Comparison of ENCODE assay signal across 9 cellular contexts in the genomic region with DNA sequence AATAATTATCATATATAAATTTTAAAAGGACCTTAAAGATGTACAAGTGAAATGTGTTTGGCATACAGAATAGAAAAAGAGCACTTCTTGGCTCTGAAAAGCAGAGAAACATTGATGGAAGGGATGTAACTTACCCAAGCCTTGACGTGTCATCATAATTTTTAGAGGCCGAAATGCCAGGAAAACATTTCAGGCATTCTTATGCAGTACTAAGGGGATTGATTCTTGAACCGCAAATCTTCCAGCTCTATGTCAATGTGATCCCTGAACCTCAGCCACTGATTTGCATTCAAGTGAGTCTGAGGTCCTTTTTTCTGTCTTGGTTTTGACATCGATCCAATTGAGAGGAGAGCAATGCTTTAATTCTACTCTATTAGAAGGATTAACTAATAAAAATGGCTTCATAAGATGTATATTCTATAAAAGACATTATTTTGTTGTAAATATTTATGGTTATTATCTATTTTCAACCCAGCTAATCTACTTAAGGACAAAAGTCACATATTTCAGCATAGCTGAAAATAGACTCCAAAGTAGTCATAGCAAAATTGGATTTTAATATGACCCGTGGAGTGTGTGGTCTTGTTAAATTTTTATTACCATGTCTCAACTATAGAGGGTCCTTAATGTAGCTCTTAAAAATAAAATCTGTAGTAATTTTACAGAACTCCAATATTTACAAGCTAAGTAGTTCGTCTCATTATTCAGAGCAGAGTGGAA.
"Had no signal": no experiment of that assay in that cellular context is flagged by ENCODE, and none has a peak within 500 bp of the region (broad histone marks: within the 10 kb centered on the region; RNA-seq: fewer than 3 reads in every experiment).

No MANE protein-coding gene starts in this region.

- H3K4me3 ChIP-seq: dorsolateral prefrontal cortex, heart left ventricle, right atrium auricular region, smooth muscle cell had no signal

- ATAC-seq: heart left ventricle, natural killer cell had no signal

- H3K27me3 ChIP-seq: heart left ventricle, right atrium auricular region had no signal

- H3K27ac ChIP-seq: dorsolateral prefrontal cortex, heart left ventricle, right atrium auricular region had no signal

- H3K4me2 ChIP-seq: smooth muscle cell had no signal

- H3K4me1 ChIP-seq: right atrium auricular region had no signal

- DNase-seq: cortex of kidney; dorsolateral prefrontal cortex; effector CD8-positive, alpha-beta T cell; heart left ventricle; natural killer cell; stimulated activated CD4-positive, alpha-beta T cell treated with anti-CD3 and anti-CD28 coated beads, Interleukin-2, amount 100 ng/mL, for 48 hours; stimulated activated naive CD4-positive, alpha-beta T cell treated with Interleukin-2 at 50 U/mL for 16 hours had no signal

- H3K36me3 ChIP-seq: heart left ventricle, right atrium auricular region had no signal
